Comparison of ENCODE assay signal across 22 cellular contexts in genomic region chr13:22793598-22794134, GRCh38.
A peak's percentile ranks its signal among the peaks of the same experiment; 100 is the strongest.
DNase-seq lines count a peak whose midpoint lies in the region; ATAC-seq and TF ChIP-seq lines count a peak whose summit lies in the region.
"Had no signal": no experiment of that assay in that cellular context is flagged by ENCODE, and none has a peak within 500 bp of the region (broad histone marks: within the 10 kb centered on the region; RNA-seq: fewer than 3 reads in every experiment).

No MANE protein-coding gene starts in this region.

- DNase-seq in HCT116 (ENCODE audit: low read depth, low spot score) (peak; percentile 84), SW480 (ENCODE audit: low spot score) (peak; percentile 100), iPS-NIHi11 (ENCODE audit: low spot score) (peak; percentile 42), trophoblast cell (peak; percentile 30 to 51), C1 segment of cervical spinal cord (lab: John Stamatoyannopoulos, UW) (no peak), GM03348 (ENCODE audit: low spot score) (no peak), suprapubic skin (ENCODE audit: low spot score in 2 of 2) (no peak)
- no peak for DNase-seq in activated T-helper 2 cell treated with anti-CD3 and anti-CD28 coated beads, Interferon-gamma antibody, Interleukin-2, Interleukin-4, amounts not matched to agents 10 μg/mL and 5 μg/mL and 100 μg/mL, durations not matched to agents 14 hours and 24 hours and 36 hours (ENCODE audit: low spot score)
- DNase-seq: activated naive CD8-positive, alpha-beta T cell treated with anti-CD3 and anti-CD28 coated beads for 36 hours; activated T-cell treated with anti-CD3 and anti-CD28 coated beads, Interleukin-2, amount 50 U/mL, for 1 hour; COR-L47; effector memory CD8-positive, alpha-beta T cell; GDM1; HCEC 1CT; NCI-H187 treated with DMSO at 0.1 percent for 48 hours; NCI-H524; right cardiac atrium; stimulated activated CD4-positive, alpha-beta T cell treated with anti-CD3 and anti-CD28 coated beads, Interleukin-1b, Interleukin-23, amount 100 ng/mL, for 48 hours; substantia nigra had no signal

- H3K23ac ChIP-seq in trophoblast cell (ENCODE audit: low read length), result no peak overlapping the region

- H3K79me2 ChIP-seq in HCT116 (ENCODE audit: insufficient read depth, low read length) (no peaks in the 10 kb centered on the region), trophoblast cell (ENCODE audit: control insufficient read depth, insufficient read depth, low read length, poor library complexity) (no peaks in the 10 kb centered on the region)

- WGBS in trophoblast cell (ENCODE audit: extremely low coverage, insufficient coverage, insufficient read length), result no CpG with 5 or more reads among the region's 10 CpGs
- whole genome bisulfite sequencing in suprapubic skin, result 64% methylated on average over 10 of the region's 10 CpGs

- TF ChIP-seq EP300 in suprapubic skin (IDR thresholded peaks at IDR 0.05), result no peak

- H3K4me1 ChIP-seq in HCT116 (ENCODE audit: control insufficient read depth in 1 of 2, insufficient read depth in 2 of 2, low read length in 2 of 2), result peaks cover 45 to 71% of the 10 kb centered on the region in 2 experiments
- peaks cover 8 to 9% of the 10 kb centered on the region in 2 experiments for H3K4me1 ChIP-seq in trophoblast cell (ENCODE audit: control insufficient read depth in 1 of 2, insufficient read depth in 2 of 2, low read length in 2 of 2)
- no peaks in the 10 kb centered on the region for H3K4me1 ChIP-seq in suprapubic skin

- no TSS peak for BruUV-seq in HCT116 (replicated peaks; lab: Mats Ljungman, UMichigan)

- no peaks in the 10 kb centered on the region for H3K9me3 Mint-ChIP-seq in activated T-helper 2 cell treated with anti-CD3 and anti-CD28 coated beads, Interferon-gamma antibody, Interleukin-2, Interleukin-4, amounts not matched to agents 10 μg/mL and 5 μg/mL and 100 μg/mL, durations not matched to agents 14 hours and 24 hours and 36 hours
- H3K9me3 Mint-ChIP-seq: activated naive CD8-positive, alpha-beta T cell treated with anti-CD3 and anti-CD28 coated beads for 36 hours; central memory CD8-positive, alpha-beta T cell; effector memory CD8-positive, alpha-beta T cell had no signal

- H3K36me3 Mint-ChIP-seq in activated T-helper 2 cell treated with anti-CD3 and anti-CD28 coated beads, Interferon-gamma antibody, Interleukin-2, Interleukin-4, amounts not matched to agents 10 μg/mL and 5 μg/mL and 100 μg/mL, durations not matched to agents 14 hours and 24 hours and 36 hours (ENCODE audit: low read depth), result no peaks in the 10 kb centered on the region
- H3K36me3 Mint-ChIP-seq: activated naive CD8-positive, alpha-beta T cell treated with anti-CD3 and anti-CD28 coated beads for 36 hours had no signal

- no peaks in the 10 kb centered on the region for H4K20me1 ChIP-seq in HCT116 (ENCODE audit: insufficient read depth)

- TF ChIP-seq POLR2A in HCT116 (IDR thresholded peaks at IDR 0.05; ENCODE audit: borderline replicate concordance, extremely low read depth, insufficient read depth, insufficient read length), result no peak
- no peak for TF ChIP-seq POLR2A in suprapubic skin (IDR thresholded peaks at IDR 0.05)

- peak overlapping the region; percentile 6 for H2BK5ac ChIP-seq in trophoblast cell (ENCODE audit: low read depth, low read length, poor library complexity)

- CTCF ChIA-PET in HCT116 (lab: Charles Lee), result no interaction called here

- H3K18ac ChIP-seq in trophoblast cell (ENCODE audit: low read length), result no peak overlapping the region

- H3K4me3 Mint-ChIP-seq in activated T-helper 2 cell treated with anti-CD3 and anti-CD28 coated beads, Interferon-gamma antibody, Interleukin-2, Interleukin-4, amounts not matched to agents 10 μg/mL and 5 μg/mL and 100 μg/mL, durations not matched to agents 14 hours and 24 hours and 36 hours (ENCODE audit: low read depth), result no peak overlapping the region
- H3K4me3 Mint-ChIP-seq: activated naive CD8-positive, alpha-beta T cell treated with anti-CD3 and anti-CD28 coated beads for 36 hours; central memory CD8-positive, alpha-beta T cell; effector memory CD8-positive, alpha-beta T cell had no signal

- POLR2A ChIA-PET in HCT116 (lab: Charles Lee), result no interaction called here

- RAD21 ChIA-PET in HCT116 (lab: Charles Lee; ENCODE audit: low non-redundant PET in 1 of 2, low total read pairs in 2 of 2, uncharacterized antibody in 2 of 2, unreplicated experiment in 2 of 2), result no interaction called here

- H3K79me1 ChIP-seq in trophoblast cell (ENCODE audit: low read length), result peaks cover 6% of the 10 kb centered on the region

- intact Hi-C loops in HCT116 (cut with micrococcal nuclease), result loop anchor here (5.0 kb wide), 2 partner anchors 1121 to 1156 kb away; partner anchors contain the start of gene FGF9
- intact Hi-C loops in activated T-helper 2 cell treated with anti-CD3 and anti-CD28 coated beads, Interferon-gamma antibody, Interleukin-2, Interleukin-4, amounts not matched to agents 10 μg/mL and 5 μg/mL and 100 μg/mL, durations not matched to agents 14 hours and 24 hours and 36 hours (cut with micrococcal nuclease), result no loop called here

- H3K4me1 Mint-ChIP-seq in activated T-helper 2 cell treated with anti-CD3 and anti-CD28 coated beads, Interferon-gamma antibody, Interleukin-2, Interleukin-4, amounts not matched to agents 10 μg/mL and 5 μg/mL and 100 μg/mL, durations not matched to agents 14 hours and 24 hours and 36 hours (ENCODE audit: low read depth), result no peaks in the 10 kb centered on the region
- H3K4me1 Mint-ChIP-seq: activated naive CD8-positive, alpha-beta T cell treated with anti-CD3 and anti-CD28 coated beads for 36 hours; central memory CD8-positive, alpha-beta T cell had no signal

- H3K9me3 ChIP-seq in HCT116 (ENCODE audit: control insufficient read depth in 1 of 2, insufficient read depth in 1 of 2, low read depth in 1 of 2, low read length in 2 of 2) (no peaks in the 10 kb centered on the region), trophoblast cell (ENCODE audit: insufficient read depth, low read depth, low read length) (no peaks in the 10 kb centered on the region), suprapubic skin (no peaks in the 10 kb centered on the region)
- H3K9me3 ChIP-seq: neutrophil had no signal

- peak overlapping the region; percentile 68 for H4K91ac ChIP-seq in trophoblast cell (ENCODE audit: low read depth, low read length)

- peak overlapping the region; percentile 87 for H2AFZ ChIP-seq in HCT116 (ENCODE audit: low read depth, low read length, poor library complexity, severe bottlenecking)
- no peak overlapping the region for H2AFZ ChIP-seq in trophoblast cell (ENCODE audit: insufficient read depth, low read length, poor library complexity)

- peak overlapping the region; percentile 46 for H3K9ac ChIP-seq in HCT116 (ENCODE audit: low read length)
- no peak overlapping the region for H3K9ac ChIP-seq in trophoblast cell (ENCODE audit: low read length)

- no peak overlapping the region for H3K4ac ChIP-seq in trophoblast cell (ENCODE audit: low read depth, low read length)

- H2BK120ac ChIP-seq in trophoblast cell (ENCODE audit: insufficient read depth, low read length, poor library complexity), result no peak overlapping the region

- H3K14ac ChIP-seq in trophoblast cell (ENCODE audit: low read length), result no peak overlapping the region

- H3K4me2 ChIP-seq in HCT116 (ENCODE audit: low read length) (peak overlapping the region; percentile 74), trophoblast cell (ENCODE audit: low read length) (no peak overlapping the region)

- H3K36me3 ChIP-seq in HCT116 (ENCODE audit: control insufficient read depth in 1 of 2, insufficient read depth in 2 of 2, low read length in 2 of 2) (no peaks in the 10 kb centered on the region), trophoblast cell (ENCODE audit: control insufficient read depth in 1 of 2, insufficient read depth in 2 of 2, low read length in 2 of 2) (no peaks in the 10 kb centered on the region), suprapubic skin (no peaks in the 10 kb centered on the region)
- H3K36me3 ChIP-seq: neutrophil had no signal

- TF ChIP-seq CTCF in HCT116 (IDR thresholded peaks at IDR 0.05 in 2 of 3, conservative IDR thresholded peaks at IDR 0.05 in 1 of 3; ENCODE audit: borderline replicate concordance in 1 of 3, insufficient read depth in 1 of 3, low read depth in 2 of 3, low read length in 2 of 3), result no peak
- no peak for TF ChIP-seq CTCF in suprapubic skin (IDR thresholded peaks at IDR 0.05)

- no peak overlapping the region for H2AK5ac ChIP-seq in trophoblast cell (ENCODE audit: low read length)

- no peak overlapping the region for H3K27ac Mint-ChIP-seq in activated T-helper 2 cell treated with anti-CD3 and anti-CD28 coated beads, Interferon-gamma antibody, Interleukin-2, Interleukin-4, amounts not matched to agents 10 μg/mL and 5 μg/mL and 100 μg/mL, durations not matched to agents 14 hours and 24 hours and 36 hours
- H3K27ac Mint-ChIP-seq: activated naive CD8-positive, alpha-beta T cell treated with anti-CD3 and anti-CD28 coated beads for 36 hours; effector memory CD8-positive, alpha-beta T cell had no signal

- H3K4me3 ChIP-seq in HCT116 (replicated peaks in 1 of 2; ENCODE audit: low read depth in 1 of 2, low read length in 2 of 2), result peak overlapping the region; percentile 24 to 44
- H3K4me3 ChIP-seq in trophoblast cell (ENCODE audit: low read depth, low read length), result no peak overlapping the region
- no peak overlapping the region for H3K4me3 ChIP-seq in suprapubic skin
- H3K4me3 ChIP-seq: SK-N-MC had no signal

- no peaks in the 10 kb centered on the region for H3K27me3 ChIP-seq in HCT116 (ENCODE audit: insufficient read depth, low read length)
- no peaks in the 10 kb centered on the region for H3K27me3 ChIP-seq in trophoblast cell (ENCODE audit: insufficient read depth, low read length)
- H3K27me3 ChIP-seq in suprapubic skin, result peaks cover 4% of the 10 kb centered on the region
- H3K27me3 ChIP-seq: neutrophil had no signal

- H3K27me3 Mint-ChIP-seq in activated T-helper 2 cell treated with anti-CD3 and anti-CD28 coated beads, Interferon-gamma antibody, Interleukin-2, Interleukin-4, amounts not matched to agents 10 μg/mL and 5 μg/mL and 100 μg/mL, durations not matched to agents 14 hours and 24 hours and 36 hours (ENCODE audit: low read depth), result no peaks in the 10 kb centered on the region

- no peaks in the 10 kb centered on the region for H3K9me2 ChIP-seq in HCT116 (ENCODE audit: insufficient read depth)

- peak; percentile 78 for ATAC-seq in HCT116
- ATAC-seq: effector memory CD8-positive, alpha-beta T cell; right cardiac atrium had no signal

- H2BK12ac ChIP-seq in trophoblast cell (ENCODE audit: low read length), result no peak overlapping the region

- no peak overlapping the region for H4K12ac ChIP-seq in trophoblast cell (ENCODE audit: low read depth, low read length)

- H4K8ac ChIP-seq in trophoblast cell (ENCODE audit: low read depth, low read length), result no peak overlapping the region

- H3K27ac ChIP-seq in HCT116 (ENCODE audit: low read depth, low read length) (peak overlapping the region; percentile 87), trophoblast cell (ENCODE audit: low read depth, low read length) (peak overlapping the region; percentile 74), suprapubic skin (no peak overlapping the region)
- H3K27ac ChIP-seq: neutrophil, SK-N-MC had no signal

- no peak for TF ChIP-seq RAD21 in HCT116 (IDR thresholded peaks at IDR 0.05; ENCODE audit: low read depth)

TF ChIP-seq in HCT116, 20 proteins besides CTCF, POLR2A, EP300 and RAD21 (continues in another document):
- TF ChIP-seq CEBPB (IDR thresholded peaks at IDR 0.05; ENCODE audit: low read depth) (no peak), TCF7L2 (IDR thresholded peaks at IDR 0.05; ENCODE audit: borderline replicate concordance, extremely low read depth, insufficient read depth, insufficient read length) (peak; percentile 100)

Comparison
In these comparisons a context has a peak if more than half of its experiments do, and no peak if none do; other contexts are left out.
1. DNase-seq: peak in HCT116 (single experiment), SW480 (single experiment), iPS-NIHi11 (single experiment) and trophoblast cell (2 of 2); none in C1 segment of cervical spinal cord (0 of 14), GM03348 (single experiment), suprapubic skin (0 of 2) and activated T-helper 2 cell treated with anti-CD3 and anti-CD28 coated beads, Interferon-gamma antibody, Interleukin-2, Interleukin-4, amounts not matched to agents 10 μg/mL and 5 μg/mL and 100 μg/mL, durations not matched to agents 14 hours and 24 hours and 36 hours (single experiment).
2. H3K4me3 ChIP-seq: peak in HCT116 (2 of 2); none in trophoblast cell (single experiment) and suprapubic skin (single experiment).